ENCODE assay signal across 8 cellular contexts in the genomic region with DNA sequence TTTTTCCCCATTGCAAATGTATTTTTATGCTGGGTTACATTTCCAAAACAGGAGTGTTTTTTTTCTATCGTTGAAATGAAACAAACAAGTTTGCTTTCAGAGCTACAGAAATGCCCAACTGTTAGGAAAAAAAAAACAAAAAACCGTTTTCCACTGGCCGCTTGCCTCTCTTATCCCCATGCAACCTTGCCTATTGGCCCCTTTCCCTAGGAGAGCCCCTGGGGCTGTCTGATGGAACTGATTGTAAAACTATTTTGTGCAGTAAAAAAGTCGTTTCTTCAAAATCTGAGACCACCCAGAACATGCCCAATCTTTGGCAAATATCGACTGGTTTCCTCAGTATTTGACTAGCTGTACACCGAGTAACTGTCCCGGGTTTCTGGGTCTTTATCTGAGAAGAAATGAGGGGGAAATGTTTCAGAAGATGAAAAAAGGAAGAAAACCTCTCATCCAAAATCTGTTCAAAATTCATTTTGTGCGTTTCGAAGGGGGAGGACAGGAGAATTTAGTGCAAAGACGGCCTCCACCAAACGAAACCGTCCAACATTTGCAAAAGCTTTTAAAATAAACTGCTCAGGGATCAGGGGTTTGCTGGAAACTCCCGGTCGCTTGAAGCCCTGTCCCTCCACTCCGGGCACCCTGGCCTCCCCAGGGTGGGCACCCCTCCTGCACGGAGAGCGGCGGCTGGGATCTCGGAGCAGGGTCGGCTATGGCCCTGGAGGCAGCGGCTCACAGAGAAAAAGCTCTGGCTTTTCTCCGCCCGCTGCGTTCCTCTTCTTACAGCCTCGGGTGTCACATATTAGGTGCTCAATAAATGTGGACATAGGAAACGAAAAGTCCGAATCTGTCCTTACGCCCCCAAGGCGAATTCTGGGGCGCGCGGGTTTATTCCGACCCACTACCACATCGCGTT. TPM values are rescaled to one million over a fixed set of nuclear protein-coding genes. Genes with fewer than 3 reads are reported as not detected.
DNase-seq lines count a peak whose midpoint lies in the region; ATAC-seq, FAIRE-seq and TF ChIP-seq lines count a peak whose summit lies in the region.

No MANE protein-coding gene starts in this region.

- H3K9me3 ChIP-seq in mononuclear cell (ENCODE audit: low read depth, low read length) (no peaks in the 10 kb centered on the region), vagina (no peaks in the 10 kb centered on the region)

- no peak for FAIRE-seq in H54 (lab: Jason Lieb, UNC)

- TF ChIP-seq CTCF in vagina (IDR thresholded peaks at IDR 0.05), result no peak

- peaks cover 28% of the 10 kb centered on the region for H3K4me1 ChIP-seq in mononuclear cell (ENCODE audit: insufficient read depth, low read length)
- H3K4me1 ChIP-seq in vagina, result peaks cover 48% of the 10 kb centered on the region

- peak overlapping the region; percentile 86 for H3K27ac ChIP-seq in vagina

- H3K27me3 Mint-ChIP-seq in dendritic cell treated with granulocyte-macrophage colony-stimulating factor and Interleukin-4, amounts not matched to agents 40 ng/mL and 50 ng/mL, for 4 days, result peaks cover 82% of the 10 kb centered on the region

- peaks cover 30% of the 10 kb centered on the region for H3K4me1 Mint-ChIP-seq in dendritic cell treated with granulocyte-macrophage colony-stimulating factor and Interleukin-4, amounts not matched to agents 40 ng/mL and 50 ng/mL, for 4 days (ENCODE audit: low read depth)

- TF ChIP-seq POLR2A in vagina (IDR thresholded peaks at IDR 0.05), result no peak
- TF ChIP-seq POLR2A in H54 (IDR thresholded peaks at IDR 0.05; ENCODE audit: low read depth, low read length), result no peak

- intact Hi-C loops in dendritic cell treated with granulocyte-macrophage colony-stimulating factor and Interleukin-4, amounts not matched to agents 40 ng/mL and 50 ng/mL, for 4 days (cut with micrococcal nuclease), result loop anchor here (5.0 kb wide), 1 partner anchor 143 kb away; no protein-coding TSS in a partner anchor
- intact Hi-C loops in vagina (cut with DNase I), result no loop called here

- H3K27ac Mint-ChIP-seq in dendritic cell treated with granulocyte-macrophage colony-stimulating factor and Interleukin-4, amounts not matched to agents 40 ng/mL and 50 ng/mL, for 4 days, result no peak overlapping the region

- no peaks in the 10 kb centered on the region for H3K36me3 Mint-ChIP-seq in dendritic cell treated with granulocyte-macrophage colony-stimulating factor and Interleukin-4, amounts not matched to agents 40 ng/mL and 50 ng/mL, for 4 days (ENCODE audit: low read depth)

- ATAC-seq in GM18517 (IDR thresholded peaks at IDR 0.05; ENCODE audit: unreplicated experiment), result no peak

- H3K4me3 ChIP-seq in mononuclear cell (ENCODE audit: low read length), result peak overlapping the region; percentile 32
- peak overlapping the region; percentile 71 to 81 for H3K4me3 ChIP-seq in vagina

- peaks cover 77% of the 10 kb centered on the region for H3K27me3 ChIP-seq in mononuclear cell (ENCODE audit: insufficient read depth, low read length)
- H3K27me3 ChIP-seq in vagina, result no peaks in the 10 kb centered on the region

- peak; percentile 63 for DNase-seq in activated effector memory CD4-positive, alpha-beta T cell treated with anti-CD3 and anti-CD28 coated beads, Interleukin-2, amount 50 U/mL, for 16 hours
- DNase-seq in activated effector memory CD4-positive, alpha-beta T cell treated with Interleukin-2 at 50 U/mL for 16 hours, result no peak
- DNase-seq in vagina (ENCODE audit: extremely low spot score in 2 of 2) (no peak), NCI-H1436 (lab: John Stamatoyannopoulos, UW) (no peak), H54 (ENCODE audit: insufficient read length, low spot score) (no peak)

- no peaks in the 10 kb centered on the region for H3K9me3 Mint-ChIP-seq in dendritic cell treated with granulocyte-macrophage colony-stimulating factor and Interleukin-4, amounts not matched to agents 40 ng/mL and 50 ng/mL, for 4 days

- H3K36me3 ChIP-seq in vagina, result no peaks in the 10 kb centered on the region

- H3K4me3 Mint-ChIP-seq in dendritic cell treated with granulocyte-macrophage colony-stimulating factor and Interleukin-4, amounts not matched to agents 40 ng/mL and 50 ng/mL, for 4 days, result peak overlapping the region; percentile 62

RNA-seq across cellular contexts. Expression of a gene that starts 1.0 kb away (rescaled TPM):
- 0.84 TPM for total RNA-seq in mononuclear cell
- total RNA-seq in vagina, result 16.2 TPM
